In the genomic region with DNA sequence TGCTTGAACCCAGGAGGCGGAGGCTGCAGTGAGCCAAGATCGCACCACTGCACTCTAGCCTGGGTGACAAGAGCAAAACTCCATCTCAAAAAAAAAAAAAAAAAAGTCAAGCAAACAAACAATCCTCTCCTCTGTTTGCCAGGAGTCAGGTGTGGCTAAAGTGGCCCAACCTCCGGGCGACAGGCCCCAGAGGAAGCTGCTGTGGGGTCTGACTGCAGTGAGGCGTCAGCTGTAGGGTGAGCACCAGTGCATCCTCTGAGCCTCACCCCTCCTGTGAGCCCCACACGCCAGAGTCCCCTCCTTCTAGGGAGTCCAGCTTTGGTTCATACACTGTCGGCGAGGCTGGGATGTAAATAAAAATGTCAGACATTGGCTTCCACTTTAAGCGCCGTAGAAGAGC, we compare ENCODE assay signal across 1 cellular context.
TF ChIP-seq lines count a peak whose summit lies in the region.

No MANE protein-coding gene starts in this region.

TF ChIP-seq in WTC11, 78 proteins besides CTCF, POLR2A, EP300 and RAD21 (continued from another document):
- TF ChIP-seq, protein P1, sequence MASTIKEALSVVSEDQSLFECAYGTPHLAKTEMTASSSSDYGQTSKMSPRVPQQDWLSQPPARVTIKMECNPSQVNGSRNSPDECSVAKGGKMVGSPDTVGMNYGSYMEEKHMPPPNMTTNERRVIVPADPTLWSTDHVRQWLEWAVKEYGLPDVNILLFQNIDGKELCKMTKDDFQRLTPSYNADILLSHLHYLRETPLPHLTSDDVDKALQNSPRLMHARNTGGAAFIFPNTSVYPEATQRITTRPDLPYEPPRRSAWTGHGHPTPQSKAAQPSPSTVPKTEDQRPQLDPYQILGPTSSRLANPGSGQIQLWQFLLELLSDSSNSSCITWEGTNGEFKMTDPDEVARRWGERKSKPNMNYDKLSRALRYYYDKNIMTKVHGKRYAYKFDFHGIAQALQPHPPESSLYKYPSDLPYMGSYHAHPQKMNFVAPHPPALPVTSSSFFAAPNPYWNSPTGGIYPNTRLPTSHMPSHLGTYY (CRISPR knock-in tag; IDR thresholded peaks at IDR 0.05): no peak
- TF ChIP-seq, protein P2, sequence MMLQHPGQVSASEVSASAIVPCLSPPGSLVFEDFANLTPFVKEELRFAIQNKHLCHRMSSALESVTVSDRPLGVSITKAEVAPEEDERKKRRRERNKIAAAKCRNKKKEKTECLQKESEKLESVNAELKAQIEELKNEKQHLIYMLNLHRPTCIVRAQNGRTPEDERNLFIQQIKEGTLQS (CRISPR knock-in tag; conservative IDR thresholded peaks at IDR 0.05): no peak
